In the genomic region with DNA sequence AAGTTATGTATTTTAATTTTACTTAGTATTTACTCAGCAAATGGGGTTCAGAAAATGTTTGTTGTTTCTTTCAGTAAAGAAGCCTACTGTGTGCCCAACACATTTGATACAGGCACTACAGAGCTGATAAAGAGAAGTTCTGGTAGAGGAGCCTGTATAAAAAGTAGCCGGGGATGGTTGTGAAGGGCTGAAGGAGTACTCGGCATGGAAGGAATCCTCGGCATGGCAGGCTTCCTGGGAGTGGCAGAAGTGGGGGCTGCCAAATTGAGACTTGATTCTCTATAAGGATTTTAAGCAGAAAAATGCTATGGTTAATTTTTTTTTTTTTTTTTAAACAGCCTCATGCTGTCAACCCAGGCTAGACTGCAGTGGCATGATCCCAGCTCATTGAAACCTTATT, we compare ENCODE assay signal across 33 cellular contexts. TPM values are rescaled to one million over a fixed set of nuclear protein-coding genes. Genes with fewer than 3 reads are reported as not detected.
"Had no signal": no experiment of that assay in that cellular context is flagged by ENCODE, and none has a peak within 500 bp of the region (broad histone marks: within the 10 kb centered on the region; RNA-seq: fewer than 3 reads in every experiment).

No MANE protein-coding gene starts in this region.

- H3K4me3 ChIP-seq: ascending aorta, body of pancreas, breast epithelium, SJCRH30, SK-N-MC had no signal

- H3K27me3 ChIP-seq: ascending aorta, body of pancreas, breast epithelium, SJCRH30 had no signal

- H3K4me1 ChIP-seq: ascending aorta, body of pancreas, breast epithelium had no signal

- H3K27ac ChIP-seq: ascending aorta, body of pancreas, breast epithelium, KMS-11, SJCRH30, SK-N-MC had no signal

- H3K36me3 ChIP-seq: ascending aorta, breast epithelium had no signal

- ATAC-seq: activated CD8-positive, alpha-beta T cell treated with anti-CD3 and anti-CD28 coated beads for 36 hours; body of pancreas had no signal

- DNase-seq: activated CD4-positive, alpha-beta T cell treated with anti-CD3 and anti-CD28 coated beads, Interleukin-2, amount 10 ng/mL, durations not matched to agents 24 days and 14 days; activated CD4-positive, alpha-beta T cell treated with anti-CD3 and anti-CD28 coated beads, Interleukin-2, amount 50 U/mL, for 4 hours; activated CD8-positive, alpha-beta T cell treated with anti-CD3 and anti-CD28 coated beads for 36 hours; activated gamma-delta T cell; activated naive CD4-positive, alpha-beta T cell treated with Interleukin-2 at 50 U/mL for 16 hours; activated naive CD8-positive, alpha-beta T cell treated with anti-CD3 and anti-CD28 coated beads, Interleukin-2, amount 10 ng/mL, durations not matched to agents 7 days and 5 days; activated T-cell treated with anti-CD3 and anti-CD28 coated beads, Interleukin-2, amount 50 U/mL, for 24 hours; amygdala; body of pancreas; MM.1S; MV-4-11; NCI-H1092; NCI-H1436 treated with DMSO at 0.1 percent for 48 hours; NCI-H1694 treated with DMSO at 0.1 percent for 48 hours; NCI-H2029; NCI-H345; NCI-H524 treated with DMSO at 0.1 percent for 48 hours; NCI-H748 treated with DMSO at 0.1 percent for 48 hours; SHP77; SJCRH30; T1000 had no signal

- H3K9me3 ChIP-seq: ascending aorta, body of pancreas, breast epithelium, SJCRH30 had no signal

RNA-seq across cellular contexts. Expression of a gene that starts 39.2 kb away (rescaled TPM):
- total RNA-seq: activated CD4-positive, alpha-beta T cell treated with anti-CD3 and anti-CD28 coated beads, Interleukin-2, amount 10 ng/mL, durations not matched to agents 24 days and 14 days; activated CD8-positive, alpha-beta T cell treated with anti-CD3 and anti-CD28 coated beads for 36 hours; activated naive CD8-positive, alpha-beta T cell treated with anti-CD3 and anti-CD28 coated beads, Interleukin-2, amount 10 ng/mL, durations not matched to agents 7 days and 5 days; activated T-helper 2 cell treated with anti-CD3 and anti-CD28 coated beads, Interferon-gamma antibody, Interleukin-2, Interleukin-4, amounts not matched to agents 10 μg/mL and 5 μg/mL and 100 μg/mL, durations not matched to agents 14 hours and 24 hours and 36 hours; ascending aorta; cardiac septum; LHCN-M2; NCI-H460; OCI-LY7; RPMI7951; SJCRH30; T-helper 1 cell treated with Interleukin-12 subunit alpha and Interleukin-12 subunit beta and Interleukin-4 antibody, amounts not matched to agents 30 ng/mL and 1 ng/mL, for 36 hours; T-helper 2 cell treated with Interferon-gamma antibody and Interleukin-4, amounts not matched to agents 100 ng/mL and 5 ng/mL, for 36 hours had no signal
